1 cellular context compared by ENCODE assay signal in the genomic region with DNA sequence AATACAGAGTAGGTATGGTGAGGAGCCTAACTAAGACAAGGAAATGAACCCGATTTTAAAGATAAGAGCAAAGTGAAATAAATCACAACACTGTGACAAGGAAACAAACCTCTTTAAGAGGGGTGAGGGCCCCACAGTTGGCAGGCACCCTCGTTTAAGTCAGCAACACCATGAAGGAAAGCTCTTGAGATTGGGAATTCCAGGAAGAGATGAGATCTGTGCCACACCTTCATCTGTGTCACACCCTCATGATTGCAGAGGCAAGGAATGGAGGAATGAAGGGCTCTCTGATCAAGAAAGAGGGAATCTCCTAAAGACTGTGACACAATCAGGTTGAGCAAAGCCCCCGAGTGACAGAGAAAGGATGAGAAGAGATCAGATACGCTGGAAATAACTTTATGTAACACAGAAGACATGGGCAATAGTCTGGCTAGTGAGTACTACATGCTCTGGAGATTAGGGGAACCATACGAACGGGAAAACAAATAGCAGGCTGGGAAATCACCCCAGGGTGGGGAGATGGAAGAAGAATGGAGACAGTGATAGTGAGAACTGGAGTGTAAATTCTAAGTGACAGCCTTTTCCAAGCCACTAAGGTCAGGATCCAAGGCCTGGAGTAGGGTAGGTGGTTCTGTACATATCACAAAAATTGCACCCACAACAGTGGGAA.
TF ChIP-seq lines count a peak whose summit lies in the region.
"Not testable (repeated sequence)": the region's sequence is repeated elsewhere in the genome, so short reads cannot be mapped to it uniquely, and the experiment has no call there.

No MANE protein-coding gene starts in this region.

TF ChIP-seq in K562, 482 proteins besides CTCF, POLR2A, EP300 and RAD21:
- TF ChIP-seq MEIS2 (IDR thresholded peaks at IDR 0.05; ENCODE audit: partially characterized antibody), result peak; percentile 75
- TF ChIP-seq, protein P1, sequence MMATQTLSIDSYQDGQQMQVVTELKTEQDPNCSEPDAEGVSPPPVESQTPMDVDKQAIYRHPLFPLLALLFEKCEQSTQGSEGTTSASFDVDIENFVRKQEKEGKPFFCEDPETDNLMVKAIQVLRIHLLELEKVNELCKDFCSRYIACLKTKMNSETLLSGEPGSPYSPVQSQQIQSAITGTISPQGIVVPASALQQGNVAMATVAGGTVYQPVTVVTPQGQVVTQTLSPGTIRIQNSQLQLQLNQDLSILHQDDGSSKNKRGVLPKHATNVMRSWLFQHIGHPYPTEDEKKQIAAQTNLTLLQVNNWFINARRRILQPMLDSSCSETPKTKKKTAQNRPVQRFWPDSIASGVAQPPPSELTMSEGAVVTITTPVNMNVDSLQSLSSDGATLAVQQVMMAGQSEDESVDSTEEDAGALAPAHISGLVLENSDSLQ (IDR thresholded peaks at IDR 0.05), result peak; percentile 69; the same call in 1 of the 2 replicates
- TF ChIP-seq, protein P2, sequence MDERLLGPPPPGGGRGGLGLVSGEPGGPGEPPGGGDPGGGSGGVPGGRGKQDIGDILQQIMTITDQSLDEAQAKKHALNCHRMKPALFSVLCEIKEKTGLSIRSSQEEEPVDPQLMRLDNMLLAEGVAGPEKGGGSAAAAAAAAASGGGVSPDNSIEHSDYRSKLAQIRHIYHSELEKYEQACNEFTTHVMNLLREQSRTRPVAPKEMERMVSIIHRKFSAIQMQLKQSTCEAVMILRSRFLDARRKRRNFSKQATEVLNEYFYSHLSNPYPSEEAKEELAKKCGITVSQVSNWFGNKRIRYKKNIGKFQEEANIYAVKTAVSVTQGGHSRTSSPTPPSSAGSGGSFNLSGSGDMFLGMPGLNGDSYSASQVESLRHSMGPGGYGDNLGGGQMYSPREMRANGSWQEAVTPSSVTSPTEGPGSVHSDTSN (CRISPR knock-in tag; IDR thresholded peaks at IDR 0.05; ENCODE audit: low read depth), result not testable (repeated sequence)
- TF ChIP-seq, protein P2 (tag; conservative IDR thresholded peaks at IDR 0.05; ENCODE audit: low read depth), result peak; percentile 56
- TF ChIP-seq, protein P3, sequence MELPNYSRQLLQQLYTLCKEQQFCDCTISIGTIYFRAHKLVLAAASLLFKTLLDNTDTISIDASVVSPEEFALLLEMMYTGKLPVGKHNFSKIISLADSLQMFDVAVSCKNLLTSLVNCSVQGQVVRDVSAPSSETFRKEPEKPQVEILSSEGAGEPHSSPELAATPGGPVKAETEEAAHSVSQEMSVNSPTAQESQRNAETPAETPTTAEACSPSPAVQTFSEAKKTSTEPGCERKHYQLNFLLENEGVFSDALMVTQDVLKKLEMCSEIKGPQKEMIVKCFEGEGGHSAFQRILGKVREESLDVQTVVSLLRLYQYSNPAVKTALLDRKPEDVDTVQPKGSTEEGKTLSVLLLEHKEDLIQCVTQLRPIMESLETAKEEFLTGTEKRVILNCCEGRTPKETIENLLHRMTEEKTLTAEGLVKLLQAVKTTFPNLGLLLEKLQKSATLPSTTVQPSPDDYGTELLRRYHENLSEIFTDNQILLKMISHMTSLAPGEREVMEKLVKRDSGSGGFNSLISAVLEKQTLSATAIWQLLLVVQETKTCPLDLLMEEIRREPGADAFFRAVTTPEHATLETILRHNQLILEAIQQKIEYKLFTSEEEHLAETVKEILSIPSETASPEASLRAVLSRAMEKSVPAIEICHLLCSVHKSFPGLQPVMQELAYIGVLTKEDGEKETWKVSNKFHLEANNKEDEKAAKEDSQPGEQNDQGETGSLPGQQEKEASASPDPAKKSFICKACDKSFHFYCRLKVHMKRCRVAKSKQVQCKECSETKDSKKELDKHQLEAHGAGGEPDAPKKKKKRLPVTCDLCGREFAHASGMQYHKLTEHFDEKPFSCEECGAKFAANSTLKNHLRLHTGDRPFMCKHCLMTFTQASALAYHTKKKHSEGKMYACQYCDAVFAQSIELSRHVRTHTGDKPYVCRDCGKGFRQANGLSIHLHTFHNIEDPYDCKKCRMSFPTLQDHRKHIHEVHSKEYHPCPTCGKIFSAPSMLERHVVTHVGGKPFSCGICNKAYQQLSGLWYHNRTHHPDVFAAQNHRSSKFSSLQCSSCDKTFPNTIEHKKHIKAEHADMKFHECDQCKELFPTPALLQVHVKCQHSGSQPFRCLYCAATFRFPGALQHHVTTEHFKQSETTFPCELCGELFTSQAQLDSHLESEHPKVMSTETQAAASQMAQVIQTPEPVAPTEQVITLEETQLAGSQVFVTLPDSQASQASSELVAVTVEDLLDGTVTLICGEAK (IDR thresholded peaks at IDR 0.05), result peak; percentile 69
- TF ChIP-seq, protein P3 (CRISPR knock-in tag; IDR thresholded peaks at IDR 0.05), result not testable (repeated sequence)
